Comparison of ENCODE assay signal across 2 cellular contexts in genomic region chr2:26059542-26059941, GRCh38.
TF ChIP-seq lines count a peak whose summit lies in the region.

No MANE protein-coding gene starts in this region.

TF ChIP-seq in IMR-90, 13 proteins besides CTCF, POLR2A, EP300 and RAD21 (continued from another document):
- TF ChIP-seq USF2 (IDR thresholded peaks at IDR 0.05; ENCODE audit: low read depth, low read length) (no peak), BHLHE40 (IDR thresholded peaks at IDR 0.05; ENCODE audit: low read depth, low read length) (no peak), ELK1 (IDR thresholded peaks at IDR 0.05; ENCODE audit: borderline replicate concordance, low read depth, low read length) (no peak), CEBPB (IDR thresholded peaks at IDR 0.05; ENCODE audit: low read depth, low read length) (no peak), MXI1 (IDR thresholded peaks at IDR 0.05; ENCODE audit: borderline replicate concordance, low read depth, low read length) (no peak), MAZ (IDR thresholded peaks at IDR 0.05; ENCODE audit: borderline replicate concordance, low read depth, low read length) (no peak), RCOR1 (IDR thresholded peaks at IDR 0.05; ENCODE audit: insufficient replicate concordance, low read length) (no peak)

TF ChIP-seq in SK-N-SH, 30 proteins besides CTCF, POLR2A, EP300 and RAD21 (continued from another document):
- TF ChIP-seq REST (IDR thresholded peaks at IDR 0.05; ENCODE audit: low read depth, low read length) = no peak
- no peak for TF ChIP-seq USF2 (IDR thresholded peaks at IDR 0.05; ENCODE audit: borderline replicate concordance, low read depth, low read length)
